8 cellular contexts compared by ENCODE assay signal in genomic region chr9:120875643-120875953, GRCh38. TPM values are rescaled to one million over a fixed set of nuclear protein-coding genes. Genes with fewer than 3 reads are reported as not detected.
DNase-seq lines count a peak whose midpoint lies in the region; ATAC-seq and TF ChIP-seq lines count a peak whose summit lies in the region.

No MANE protein-coding gene starts in this region.

- H3K27me3 ChIP-seq in kidney epithelial cell (ENCODE audit: control insufficient read depth, insufficient read depth, low read length) (no peaks in the 10 kb centered on the region), thymus (ENCODE audit: control insufficient read depth, insufficient read depth) (no peaks in the 10 kb centered on the region)

- H3K27me3 Mint-ChIP-seq in activated CD4-positive, alpha-beta T cell treated with anti-CD3 and anti-CD28 coated beads, Interleukin-2, amount 10 ng/mL, durations not matched to agents 7 days and 5 days = no peaks in the 10 kb centered on the region
- no peaks in the 10 kb centered on the region for H3K27me3 Mint-ChIP-seq in activated naive CD8-positive, alpha-beta T cell

- H3K4me1 Mint-ChIP-seq in activated CD4-positive, alpha-beta T cell treated with anti-CD3 and anti-CD28 coated beads, Interleukin-2, amount 10 ng/mL, durations not matched to agents 7 days and 5 days = peaks cover 79% of the 10 kb centered on the region
- peaks cover 65% of the 10 kb centered on the region for H3K4me1 Mint-ChIP-seq in activated naive CD8-positive, alpha-beta T cell (ENCODE audit: low read depth)

- peaks cover 70% of the 10 kb centered on the region for H3K36me3 Mint-ChIP-seq in activated CD4-positive, alpha-beta T cell treated with anti-CD3 and anti-CD28 coated beads, Interleukin-2, amount 10 ng/mL, durations not matched to agents 7 days and 5 days (ENCODE audit: low read depth)
- H3K36me3 Mint-ChIP-seq in activated naive CD8-positive, alpha-beta T cell = peaks cover 12% of the 10 kb centered on the region

- ATAC-seq in activated CD4-positive, CD25-positive, alpha-beta regulatory T cell treated with anti-CD3 and anti-CD28 coated beads, Interleukin-2, amount 50 U/mL, for 24 hours = no peak

- H3K4me1 ChIP-seq in thymus (ENCODE audit: control insufficient read depth, insufficient read depth, low read length) = peaks cover 23% of the 10 kb centered on the region

- POLR2A ChIA-PET in activated CD4-positive, alpha-beta T cell treated with anti-CD3 and anti-CD28 coated beads, Interleukin-2, amount 10 ng/mL, durations not matched to agents 7 days and 5 days (lab: Charles Lee) = no interaction called here

- DNase-seq in activated CD4-positive, alpha-beta T cell treated with anti-CD3 and anti-CD28 coated beads, Interleukin-2, amount 10 ng/mL, durations not matched to agents 7 days and 5 days = no peak
- no peak for DNase-seq in activated CD4-positive, alpha-beta T cell treated with anti-CD3 and anti-CD28 coated beads, Interleukin-2, amount 50 U/mL, for 1 hour
- DNase-seq in kidney epithelial cell (ENCODE audit: low read depth) = no peak
- DNase-seq in GM13977 (ENCODE audit: low spot score) = no peak
- no peak for DNase-seq in stimulated activated CD8-positive, alpha-beta memory T cell treated with anti-CD3 and anti-CD28 coated beads, Interleukin-4, amount 100 ng/mL, for 48 hours

- H3K9me3 ChIP-seq in thymus (ENCODE audit: control insufficient read depth) = no peaks in the 10 kb centered on the region

- WGBS in thymus = 66% methylated on average over 7 of the region's 7 CpGs

- peak overlapping the region; percentile 99 for H3K27ac ChIP-seq in thymus (ENCODE audit: low read depth)

- H3K27ac Mint-ChIP-seq in activated CD4-positive, alpha-beta T cell treated with anti-CD3 and anti-CD28 coated beads, Interleukin-2, amount 10 ng/mL, durations not matched to agents 7 days and 5 days = peak overlapping the region; percentile 96
- H3K27ac Mint-ChIP-seq in activated naive CD8-positive, alpha-beta T cell = peak overlapping the region; percentile 95

- H3K9me3 Mint-ChIP-seq in activated CD4-positive, alpha-beta T cell treated with anti-CD3 and anti-CD28 coated beads, Interleukin-2, amount 10 ng/mL, durations not matched to agents 7 days and 5 days = no peaks in the 10 kb centered on the region
- H3K9me3 Mint-ChIP-seq in activated naive CD8-positive, alpha-beta T cell (ENCODE audit: low read depth) = no peaks in the 10 kb centered on the region

- H3K4me3 Mint-ChIP-seq in activated CD4-positive, alpha-beta T cell treated with anti-CD3 and anti-CD28 coated beads, Interleukin-2, amount 10 ng/mL, durations not matched to agents 7 days and 5 days = peak overlapping the region; percentile 90
- H3K4me3 Mint-ChIP-seq in activated naive CD8-positive, alpha-beta T cell = peak overlapping the region; percentile 86

- in situ Hi-C loops in GM13977 (cut with MboI; ENCODE audit: low pct_unique_long_range_greater_than_20kb, low sequenced_read_pairs, unreplicated experiment) = no loop called here

- TF ChIP-seq CTCF in kidney epithelial cell (IDR thresholded peaks at IDR 0.05; ENCODE audit: insufficient read depth, low read length, poor library complexity, severe bottlenecking) (no peak), GM13977 (IDR thresholded peaks at IDR 0.05; ENCODE audit: extremely low read depth, insufficient read depth, missing control alignments) (no peak)

- H3K36me3 ChIP-seq in kidney epithelial cell (ENCODE audit: control insufficient read depth, insufficient read depth, low read length) = no peaks in the 10 kb centered on the region
- peaks cover 19% of the 10 kb centered on the region for H3K36me3 ChIP-seq in thymus (ENCODE audit: control insufficient read depth, insufficient read depth)

- CTCF ChIA-PET in activated CD4-positive, alpha-beta T cell treated with anti-CD3 and anti-CD28 coated beads, Interleukin-2, amount 10 ng/mL, durations not matched to agents 7 days and 5 days (lab: Charles Lee) = interaction anchor here (3.9 kb wide), 1 partner anchor 11 kb away, joined by 18 read pairs; no protein-coding TSS in a partner anchor

- H3K4me3 ChIP-seq in kidney epithelial cell (ENCODE audit: low read depth, low read length) (peak overlapping the region; percentile 53), thymus (ENCODE audit: low read length) (peak overlapping the region; percentile 71)

RNA-seq across cellular contexts. Expression of gene PHF19, which starts 1.4 kb away (rescaled TPM):
- total RNA-seq in activated CD4-positive, alpha-beta T cell treated with anti-CD3 and anti-CD28 coated beads, Interleukin-2, amount 10 ng/mL, durations not matched to agents 7 days and 5 days = 100 to 1,000 TPM; 331 to 351 TPM
- 14.9 and 18.5 TPM in 2 replicates for total RNA-seq in kidney epithelial cell
- 32.6 TPM for polyA plus RNA-seq in thymus

RNA-seq across cellular contexts. Expression of gene PSMD5, which starts 32.9 kb away (rescaled TPM):
- total RNA-seq in activated CD4-positive, alpha-beta T cell treated with anti-CD3 and anti-CD28 coated beads, Interleukin-2, amount 10 ng/mL, durations not matched to agents 7 days and 5 days = 10 to 100 TPM; 35.3 to 50.9 TPM
- 39.6 and 44.4 TPM in 2 replicates for total RNA-seq in kidney epithelial cell
- polyA plus RNA-seq in thymus = 24.2 TPM

RNA-seq across cellular contexts. Expression of gene TRAF1, which starts 51.0 kb away (rescaled TPM):
- total RNA-seq in activated CD4-positive, alpha-beta T cell treated with anti-CD3 and anti-CD28 coated beads, Interleukin-2, amount 10 ng/mL, durations not matched to agents 7 days and 5 days = 10 to 100 TPM; 61.9 to 64.3 TPM
- 7.5 and 13.2 TPM in 2 replicates for total RNA-seq in kidney epithelial cell
- polyA plus RNA-seq in thymus = 21.7 TPM

Comparison
In these comparisons a context has a peak if more than half of its experiments do, and no peak if none do; other contexts are left out.
1. RNA of gene PHF19, which starts 1.4 kb away (total RNA-seq): 331 to 351 TPM in activated CD4-positive, alpha-beta T cell treated with anti-CD3 and anti-CD28 coated beads, Interleukin-2, amount 10 ng/mL, durations not matched to agents 7 days and 5 days; 14.9 to 18.5 TPM in kidney epithelial cell; every median in the first group is over 10 times any median in the second.